ENCODE assay signal across 12 cellular contexts in the genomic region with DNA sequence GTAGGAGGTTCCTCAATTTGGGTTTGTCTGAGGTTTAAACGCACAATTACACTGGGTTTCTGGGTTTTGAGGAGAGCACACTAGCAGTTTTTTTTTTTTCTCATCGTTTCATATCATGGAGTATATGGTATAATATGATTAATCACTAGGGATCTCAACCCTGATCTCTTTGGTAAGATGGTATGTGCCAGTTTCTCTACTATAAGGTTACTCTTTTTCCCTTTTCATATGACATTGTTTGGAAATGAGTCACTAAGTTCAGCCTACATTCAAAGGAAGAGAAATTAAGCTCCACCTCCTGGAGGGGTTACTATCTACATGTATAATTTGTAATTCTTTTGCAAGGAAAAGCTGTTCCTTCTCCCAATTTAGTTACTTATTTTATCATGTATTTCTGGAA. TPM values are rescaled to one million over a fixed set of nuclear protein-coding genes. Genes with fewer than 3 reads are reported as not detected.
DNase-seq lines count a peak whose midpoint lies in the region; ATAC-seq and TF ChIP-seq lines count a peak whose summit lies in the region.
"Had no signal": no experiment of that assay in that cellular context is flagged by ENCODE, and none has a peak within 500 bp of the region (broad histone marks: within the 10 kb centered on the region; RNA-seq: fewer than 3 reads in every experiment).

No MANE protein-coding gene starts in this region.

- TF ChIP-seq CTCF in MCF 10A (IDR thresholded peaks at IDR 0.05; ENCODE audit: unreplicated experiment) (no peak), breast epithelium (IDR thresholded peaks at IDR 0.05) (no peak), SK-N-SH (IDR thresholded peaks at IDR 0.05) (no peak), fibroblast of lung (conservative IDR thresholded peaks at IDR 0.05 in 1 of 2, IDR thresholded peaks at IDR 0.05 in 1 of 2; ENCODE audit: low read depth in 1 of 2, low read length in 2 of 2) (no peak), uterus (IDR thresholded peaks at IDR 0.05) (no peak)

- POLR2A ChIA-PET in MCF 10A (lab: Yijun Ruan, JAX) (interaction anchor here (0.6 to 0.7 kb wide), 2 partner anchors 12 to 26 kb away, joined by 3 to 4 read pairs; no protein-coding TSS in a partner anchor), SK-N-SH (lab: Yijun Ruan, JAX) (no interaction called here)

- H3K9me3 ChIP-seq in breast epithelium: peaks cover 4 to 17% of the 10 kb centered on the region in 2 donors
- H3K9me3 ChIP-seq in SK-N-SH: no peaks in the 10 kb centered on the region; the same call in 1 of the 2 replicates
- H3K9me3 ChIP-seq in fibroblast of lung (ENCODE audit: control insufficient read depth, insufficient read depth, low read depth, low read length): no peaks in the 10 kb centered on the region
- H3K9me3 ChIP-seq in uterus: peaks cover 0 to 15% of the 10 kb centered on the region in 2 donors

- no peaks in the 10 kb centered on the region for H3K27me3 Mint-ChIP-seq in MCF 10A (ENCODE audit: insufficient read depth, unreplicated experiment)

- H3K27ac ChIP-seq in breast epithelium: no peak overlapping the region
- no peak overlapping the region; a peak in 1 of 4 replicates for H3K27ac ChIP-seq in SK-N-SH (ENCODE audit: low read depth in 2 of 2, low read length in 1 of 2)
- no peak overlapping the region for H3K27ac ChIP-seq in fibroblast of lung (ENCODE audit: insufficient read depth, low read length)
- H3K27ac ChIP-seq in uterus: no peak overlapping the region
- H3K27ac ChIP-seq: C4-2B, heart left ventricle had no signal

- intact Hi-C loops in MCF 10A (cut with micrococcal nuclease): no loop called here
- intact Hi-C loops in breast epithelium (cut with DNase I; ENCODE audit: low total_unique reads): no loop called here
- intact Hi-C loops in uterus (cut with DNase I; ENCODE audit: low total_unique reads): no loop called here
- intact Hi-C loops in posterior vena cava (cut with DNase I): no loop called here
- intact Hi-C loops in Right ventricle myocardium inferior (cut with DNase I): no loop called here

- H3K27ac Mint-ChIP-seq in MCF 10A (ENCODE audit: low read depth, unreplicated experiment): peak overlapping the region; percentile 57

- BruUV-seq in MCF 10A (replicated peaks; lab: Mats Ljungman, UMichigan): no TSS peak

- no peak overlapping the region for H3K9ac ChIP-seq in SK-N-SH
- H3K9ac ChIP-seq in fibroblast of lung (ENCODE audit: insufficient read depth, low read length): no peak overlapping the region

- H3K36me3 ChIP-seq in breast epithelium (peaks cover 19% of the 10 kb centered on the region), SK-N-SH (replicated peaks in 1 of 2; ENCODE audit: control insufficient read depth in 1 of 2, insufficient read depth in 2 of 2, low read length in 1 of 2) (peaks cover 37 to 50% of the 10 kb centered on the region in 2 experiments), fibroblast of lung (ENCODE audit: control insufficient read depth, insufficient read depth, low read length) (peaks cover 5% of the 10 kb centered on the region), uterus (no peaks in the 10 kb centered on the region)

- H3K4me2 ChIP-seq in SK-N-SH: no peak overlapping the region
- no peak overlapping the region for H3K4me2 ChIP-seq in fibroblast of lung (ENCODE audit: extremely low read depth, insufficient read depth, low read length)

- no peaks in the 10 kb centered on the region for H3K9me3 Mint-ChIP-seq in MCF 10A (ENCODE audit: unreplicated experiment)

- CTCF ChIA-PET in MCF 10A (lab: Yijun Ruan, JAX) (no interaction called here), SK-N-SH (lab: Yijun Ruan, JAX) (interaction anchor here (1.6 to 1.7 kb wide), 2 partner anchors 17 to 23 kb away, joined by 4 to 5 read pairs; no protein-coding TSS in a partner anchor)

- no peaks in the 10 kb centered on the region for H3K4me1 ChIP-seq in breast epithelium
- peaks cover 0 to 5% of the 10 kb centered on the region in 2 experiments; a peak in 1 of 4 replicates for H3K4me1 ChIP-seq in SK-N-SH (ENCODE audit: control insufficient read depth in 1 of 2, insufficient read depth in 2 of 2, low read depth in 1 of 2, low read length in 1 of 2)
- H3K4me1 ChIP-seq in fibroblast of lung (ENCODE audit: control insufficient read depth, extremely low read depth, insufficient read depth, low read length): peaks cover 4% of the 10 kb centered on the region
- no peaks in the 10 kb centered on the region for H3K4me1 ChIP-seq in uterus
- H3K4me1 ChIP-seq: heart left ventricle had no signal

- TF ChIP-seq EP300 in SK-N-SH (IDR thresholded peaks at IDR 0.05; ENCODE audit: borderline replicate concordance in 1 of 2, low read depth in 1 of 2, low read length in 1 of 2): no peak

- peaks cover 46% of the 10 kb centered on the region for H3K36me3 Mint-ChIP-seq in MCF 10A (ENCODE audit: insufficient read depth, unreplicated experiment)

- H3K4me3 ChIP-seq in breast epithelium: no peak overlapping the region
- no peak overlapping the region for H3K4me3 ChIP-seq in SK-N-SH (ENCODE audit: low read depth in 2 of 2, low read length in 1 of 2)
- no peak overlapping the region for H3K4me3 ChIP-seq in fibroblast of lung (replicated peaks in 1 of 4; ENCODE audit: control extremely low read depth in 1 of 4, insufficient read depth in 1 of 4, low read depth in 3 of 4, low read length in 4 of 4)
- H3K4me3 ChIP-seq in uterus: no peak overlapping the region
- H3K4me3 ChIP-seq: heart left ventricle had no signal

- in situ Hi-C loops in G401 (cut with HindIII; ENCODE audit: low sequenced_read_pairs): no loop called here

- H3K4me1 Mint-ChIP-seq in MCF 10A (ENCODE audit: insufficient read depth, unreplicated experiment): peaks cover 14% of the 10 kb centered on the region

- no peaks in the 10 kb centered on the region for H3K9me2 ChIP-seq in SK-N-SH

- H2AFZ ChIP-seq in SK-N-SH (ENCODE audit: low read depth) (no peak overlapping the region), fibroblast of lung (ENCODE audit: low read length) (no peak overlapping the region)

- no peak overlapping the region for H3K4me3 Mint-ChIP-seq in MCF 10A (ENCODE audit: unreplicated experiment)

- H3F3A ChIP-seq in SK-N-SH (replicated peaks; ENCODE audit: insufficient read depth): peaks cover 6% of the 10 kb centered on the region

- 69% methylated on average over 2 of the region's 2 CpGs for WGBS in SK-N-SH (ENCODE audit: low lambda C conversion rate)

- no peak for ATAC-seq in Right ventricle myocardium inferior

- DNase-seq in MCF 10A (ENCODE audit: unreplicated experiment) (peak; percentile 67), breast epithelium (ENCODE audit: low spot score in 2 of 2) (no peak), SK-N-SH (no peak), fibroblast of lung (ENCODE audit: low read depth in 2 of 2) (peak; percentile 73 to 81), uterus (no peak), posterior vena cava (ENCODE audit: low spot score) (no peak), Right ventricle myocardium inferior (ENCODE audit: missing footprints) (no peak), G401 (ENCODE audit: low spot score) (no peak)
- DNase-seq: heart left ventricle, Kasumi-1, NCI-H82 had no signal

- no peaks in the 10 kb centered on the region for H4K20me1 ChIP-seq in SK-N-SH (ENCODE audit: insufficient read depth)
- no peaks in the 10 kb centered on the region for H4K20me1 ChIP-seq in fibroblast of lung (ENCODE audit: control insufficient read depth, extremely low read depth, insufficient read depth, low read length)

- H3K79me2 ChIP-seq in SK-N-SH (ENCODE audit: insufficient read depth): no peaks in the 10 kb centered on the region
- no peaks in the 10 kb centered on the region for H3K79me2 ChIP-seq in fibroblast of lung (ENCODE audit: control insufficient read depth, insufficient read depth, low read length)

- no peak for TF ChIP-seq RAD21 in SK-N-SH (IDR thresholded peaks at IDR 0.05; ENCODE audit: low read length)

- no peak for TF ChIP-seq POLR2A in breast epithelium (IDR thresholded peaks at IDR 0.05)
- no peak for TF ChIP-seq POLR2A in uterus (IDR thresholded peaks at IDR 0.05)

- no peaks in the 10 kb centered on the region for H3K27me3 ChIP-seq in breast epithelium
- H3K27me3 ChIP-seq in SK-N-SH (ENCODE audit: insufficient read depth): no peaks in the 10 kb centered on the region
- no peaks in the 10 kb centered on the region for H3K27me3 ChIP-seq in fibroblast of lung (ENCODE audit: control insufficient read depth, insufficient read depth, low read length)
- no peaks in the 10 kb centered on the region for H3K27me3 ChIP-seq in uterus
- H3K27me3 ChIP-seq: heart left ventricle had no signal

RNA-seq across cellular contexts. Expression of a gene that starts 35.2 kb away (rescaled TPM):
- total RNA-seq in MCF 10A (2022) (46.6 and 88.6 TPM in 2 replicates), breast epithelium (10 to 100 TPM; 45.8 to 69.5 (median 57.7) TPM), fibroblast of lung (19.0 and 21.1 TPM in 2 replicates), uterus (10 to 100 TPM; 18.8 to 51.5 (median 33.2) TPM), posterior vena cava (10 to 100 TPM; 41.2 to 43.0 TPM), Right ventricle myocardium inferior (32.2 TPM)
- polyA plus RNA-seq in SK-N-SH (2012; rRNA removed) (18.4 and 23.5 TPM in 2 replicates), fibroblast of lung (40.5 and 45.1 TPM in 2 replicates)
- polyA plus RNA-seq in SK-N-SH (2012; cell fraction: cytosol; rRNA removed): 17.6 and 18.2 TPM in 2 replicates
- polyA plus RNA-seq in SK-N-SH (2012; cell fraction: nucleus; rRNA removed): 49.1 and 69.3 TPM in 2 replicates
- polyA plus RNA-seq in fibroblast of lung (2012): 22.6 and 23.7 TPM in 2 replicates
- polyA minus RNA-seq in fibroblast of lung (ENCODE audit: low replicate concordance): 32.2 and 50.2 TPM in 2 replicates
- total RNA-seq in G401 (2014; rRNA removed; shearing (Covaris generic)): 22.9 and 32.2 TPM in 2 replicates

RNA-seq across cellular contexts. Expression of a gene that starts 35.3 kb away (rescaled TPM):
- total RNA-seq in MCF 10A (2022) (7.8 and 7.9 TPM in 2 replicates), breast epithelium (10 to 100 TPM in 2 of 3 donors, 1 to 10 TPM in 1; 5.1 to 13.4 (median 13.3) TPM), fibroblast of lung (10.8 and 12.7 TPM in 2 replicates), uterus (10 to 100 TPM in 1 of 4 donors, 1 to 10 TPM in 3; 3.3 to 20.2 (median 8.7) TPM), posterior vena cava (1 to 10 TPM; 5.7 to 7.6 TPM), Right ventricle myocardium inferior (7.9 TPM)
- polyA plus RNA-seq in SK-N-SH (2012; rRNA removed) (5.4 and 8.5 TPM in 2 replicates), fibroblast of lung (16.8 and 19.0 TPM in 2 replicates)
- 7.9 and 8.2 TPM in 2 replicates for polyA plus RNA-seq in SK-N-SH (2012; cell fraction: cytosol; rRNA removed)
- polyA plus RNA-seq in SK-N-SH (2012; cell fraction: nucleus; rRNA removed): 4.0 and 12.3 TPM in 2 replicates
- polyA plus RNA-seq in fibroblast of lung (2012): 7.9 and 8.9 TPM in 2 replicates
- 3.6 and 5.5 TPM in 2 replicates for polyA minus RNA-seq in fibroblast of lung (ENCODE audit: low replicate concordance)
- total RNA-seq in G401 (2014; rRNA removed; shearing (Covaris generic)): 14.1 and 25.5 TPM in 2 replicates

RNA-seq across cellular contexts. Expression of a gene that starts 53.2 kb away (rescaled TPM):
- total RNA-seq in MCF 10A (2022) (not detected in 2 replicates), breast epithelium (under 1 TPM; 0.48 to 0.98 (median 0.59) TPM), fibroblast of lung (0.26 TPM in 1 of 2 replicates, not detected in the other), uterus (1 to 10 TPM in 1 of 4 donors, under 1 TPM in 1, not detected in 2; 0.88 to 1.7 TPM), posterior vena cava (under 1 TPM in 1 of 2 donors, not detected in 1; 0.14 TPM), Right ventricle myocardium inferior (not detected)
- polyA plus RNA-seq in SK-N-SH (2012; rRNA removed) (0.06 and 0.10 TPM in 2 replicates), fibroblast of lung (not detected in 2 replicates)
- polyA plus RNA-seq in SK-N-SH (2012; cell fraction: cytosol; rRNA removed): 0.12 TPM in 2 replicates
- polyA plus RNA-seq in SK-N-SH (2012; cell fraction: nucleus; rRNA removed): 0.13 and 0.14 TPM in 2 replicates
- polyA plus RNA-seq in fibroblast of lung (2012): not detected in 2 replicates
- not detected in 2 replicates for polyA minus RNA-seq in fibroblast of lung (ENCODE audit: low replicate concordance)
- 0.25 TPM in 1 of 2 replicates, not detected in the other for total RNA-seq in G401 (2014; rRNA removed; shearing (Covaris generic))
- total RNA-seq: heart left ventricle had no signal
- polyA plus RNA-seq: heart left ventricle had no signal

Comparison
In these comparisons a context has a peak if more than half of its experiments do, and no peak if none do; other contexts are left out.
1. DNase-seq: peak in MCF 10A (single experiment) and fibroblast of lung (2 of 2); none in breast epithelium (0 of 2), SK-N-SH (single experiment), uterus (0 of 2), posterior vena cava (single experiment), Right ventricle myocardium inferior (single experiment) and G401 (single experiment).